29 cellular contexts compared by ENCODE assay signal in the genomic region with DNA sequence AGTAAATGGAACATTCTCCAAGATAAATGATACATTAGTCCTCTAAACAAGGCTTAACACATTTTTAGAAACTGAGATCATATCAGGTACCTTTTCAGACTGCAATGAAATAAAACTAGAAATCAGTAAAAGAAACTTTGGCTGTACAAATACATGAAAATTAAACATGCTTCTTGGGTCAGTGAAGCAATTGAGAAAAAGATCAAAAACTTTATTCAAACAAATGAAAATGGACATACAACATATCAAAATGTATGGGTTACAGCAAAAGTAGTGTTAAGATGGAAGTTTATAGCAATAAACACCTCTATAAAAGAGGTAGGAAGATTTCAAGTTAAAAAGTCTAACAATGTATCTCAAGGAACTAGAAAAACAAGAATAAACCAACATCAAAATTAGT.
"Had no signal": no experiment of that assay in that cellular context is flagged by ENCODE, and none has a peak within 500 bp of the region (broad histone marks: within the 10 kb centered on the region; RNA-seq: fewer than 3 reads in every experiment).

No MANE protein-coding gene starts in this region.

- H3K9me3 Mint-ChIP-seq: effector memory CD8-positive, alpha-beta T cell had no signal

- H3K27me3 ChIP-seq: colonic mucosa, esophagus squamous epithelium, gastrocnemius medialis, heart right ventricle, left lung had no signal

- DNase-seq: colonic mucosa; cortex of kidney; effector CD8-positive, alpha-beta T cell; effector memory CD8-positive, alpha-beta T cell; endodermal cell; erythroblast; esophagus squamous epithelium; foreskin fibroblast; foreskin melanocyte; gastrocnemius medialis; glutamatergic neuron; head of caudate nucleus; heart right ventricle; hypothalamus; immature natural killer cell; islet precursor cell; left cardiac atrium; left lung; left ventricle myocardium superior; lower lobe of right lung; mesenchymal stem cell; mucosa of descending colon; naive B cell; naive thymus-derived CD8-positive, alpha-beta T cell had no signal

- H3K36me3 ChIP-seq: colonic mucosa, esophagus squamous epithelium, gastrocnemius medialis, heart right ventricle, left lung, lower lobe of right lung had no signal

- H3K27ac ChIP-seq: colonic mucosa, epithelial cell of prostate, esophagus squamous epithelium, gastrocnemius medialis, heart right ventricle, left lung, lower lobe of right lung had no signal

- H3K27me3 Mint-ChIP-seq: dendritic cell treated with granulocyte-macrophage colony-stimulating factor and Interleukin-4, amounts not matched to agents 40 ng/mL and 50 ng/mL, for 4 days; effector memory CD8-positive, alpha-beta T cell; naive B cell; naive thymus-derived CD8-positive, alpha-beta T cell had no signal

- H3K4me3 Mint-ChIP-seq: dendritic cell treated with granulocyte-macrophage colony-stimulating factor and Interleukin-4, amounts not matched to agents 40 ng/mL and 50 ng/mL, for 4 days; effector memory CD8-positive, alpha-beta T cell; endodermal cell; immature natural killer cell; mesothelial cell of epicardium; naive B cell; naive thymus-derived CD8-positive, alpha-beta T cell had no signal

- ATAC-seq: effector memory CD8-positive, alpha-beta T cell; esophagus mucosa; gastrocnemius medialis; heart right ventricle; left cardiac atrium; left lung; left ventricle myocardium superior; lower lobe of right lung; mucosa of descending colon; naive thymus-derived CD8-positive, alpha-beta T cell had no signal

- FAIRE-seq: endometrium had no signal

- H3K4me1 ChIP-seq: colonic mucosa, esophagus squamous epithelium, gastrocnemius medialis, heart right ventricle, left lung, lower lobe of right lung had no signal

- H3K9me3 ChIP-seq: colonic mucosa, esophagus squamous epithelium, gastrocnemius medialis, left lung, lower lobe of right lung, mucosa of descending colon had no signal

- H3K27ac Mint-ChIP-seq: dendritic cell treated with granulocyte-macrophage colony-stimulating factor and Interleukin-4, amounts not matched to agents 40 ng/mL and 50 ng/mL, for 4 days; effector memory CD8-positive, alpha-beta T cell; endodermal cell; immature natural killer cell; mesothelial cell of epicardium; naive thymus-derived CD8-positive, alpha-beta T cell had no signal

- H3K4me3 ChIP-seq: colonic mucosa, esophagus squamous epithelium, gastrocnemius medialis, heart right ventricle, left lung, lower lobe of right lung, mucosa of descending colon had no signal

- H3K4me1 Mint-ChIP-seq: endodermal cell, mesothelial cell of epicardium, naive B cell had no signal
